ENCODE assay signal across 9 cellular contexts in the genomic region with DNA sequence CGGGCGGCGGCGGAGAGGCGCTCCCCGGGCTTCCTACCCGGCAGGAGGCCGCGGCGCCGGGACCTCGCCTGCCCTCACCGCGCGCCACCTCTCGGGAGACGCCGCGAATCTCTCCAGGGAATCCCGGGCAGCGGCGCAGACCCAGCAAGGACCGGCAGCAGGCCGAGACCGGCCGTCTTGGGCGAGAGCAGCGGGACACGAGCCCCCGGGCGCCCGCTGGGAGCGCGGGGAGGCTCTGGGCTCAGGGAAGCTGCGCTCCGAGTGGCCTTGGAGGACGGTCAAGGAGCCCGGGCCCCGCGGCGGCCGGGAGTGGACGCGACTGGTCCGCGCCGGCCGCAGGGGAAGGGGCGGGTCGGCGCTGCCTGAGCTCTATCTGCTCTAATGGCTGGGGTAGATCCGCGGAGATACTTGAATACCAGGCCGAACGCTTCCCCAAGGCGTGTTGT. TPM values are rescaled to one million over a fixed set of nuclear protein-coding genes. Genes with fewer than 3 reads are reported as not detected.
DNase-seq lines count a peak whose midpoint lies in the region; ATAC-seq and TF ChIP-seq lines count a peak whose summit lies in the region.
"Had no signal": no experiment of that assay in that cellular context is flagged by ENCODE, and none has a peak within 500 bp of the region (broad histone marks: within the 10 kb centered on the region; RNA-seq: fewer than 3 reads in every experiment).

No MANE protein-coding gene starts in this region.

- peak; percentile 35 for ATAC-seq in HG02588 (IDR thresholded peaks at IDR 0.05; ENCODE audit: unreplicated experiment)
- no peak for ATAC-seq in GM21515 (IDR thresholded peaks at IDR 0.05; ENCODE audit: unreplicated experiment)
- ATAC-seq in HG03565 (IDR thresholded peaks at IDR 0.05; ENCODE audit: unreplicated experiment) = no peak

- H3K4me3 ChIP-seq in WI38 (ENCODE audit: low read depth, low read length) (peak overlapping the region; percentile 51), skeletal muscle tissue (ENCODE audit: low read length in 3 of 3) (peak overlapping the region; percentile 9 to 58 (median 56))

- H3K9me3 ChIP-seq in skeletal muscle tissue (ENCODE audit: control insufficient read depth in 3 of 3, low read length in 3 of 3) = no peaks in the 10 kb centered on the region

- no peak for TF ChIP-seq CTCF in GM13977 (IDR thresholded peaks at IDR 0.05; ENCODE audit: extremely low read depth, insufficient read depth, missing control alignments)
- no peak for TF ChIP-seq CTCF in WI38 (IDR thresholded peaks at IDR 0.05; ENCODE audit: low read depth, low read length)

- peaks cover 2 to 6% (median 4%) of the 10 kb centered on the region in 3 donors for H3K4me1 ChIP-seq in skeletal muscle tissue (ENCODE audit: control insufficient read depth in 3 of 3, insufficient read depth in 3 of 3, low read length in 3 of 3)

- peak; percentile 49 for DNase-seq in GM13977 (ENCODE audit: low spot score)
- peak; percentile 5 for DNase-seq in hepatic stellate cell (ENCODE audit: low spot score)
- DNase-seq in effector CD4-positive, alpha-beta T cell = no peak

- H3K27me3 ChIP-seq in skeletal muscle tissue (ENCODE audit: control insufficient read depth in 3 of 3, insufficient read depth in 3 of 3, low read length in 3 of 3) = peaks cover 54 to 56% (median 55%) of the 10 kb centered on the region in 3 donors

- no peak overlapping the region for H3K27ac ChIP-seq in skeletal muscle tissue (ENCODE audit: low read depth, low read length)

- H3K9ac ChIP-seq in skeletal muscle tissue (ENCODE audit: low read depth in 1 of 3, low read length in 3 of 3) = peak overlapping the region in 2 of 3 donors; percentile 16 to 32

- H3K36me3 ChIP-seq in skeletal muscle tissue (ENCODE audit: control insufficient read depth in 3 of 3, insufficient read depth in 3 of 3, low read length in 3 of 3) = no peaks in the 10 kb centered on the region

- in situ Hi-C loops in GM13977 (cut with MboI; ENCODE audit: low pct_unique_long_range_greater_than_20kb, low sequenced_read_pairs, unreplicated experiment) = no loop called here

RNA-seq across cellular contexts. Expression of a gene that starts 14.7 kb away (rescaled TPM):
- not detected for total RNA-seq in skeletal muscle tissue
- total RNA-seq: T-helper 2 cell treated with Interferon-gamma antibody and Interleukin-4, amounts not matched to agents 100 ng/mL and 5 ng/mL, for 36 hours had no signal

RNA-seq across cellular contexts. Expression of a gene that starts 34.1 kb away (rescaled TPM):
- total RNA-seq in skeletal muscle tissue = not detected
- total RNA-seq: T-helper 2 cell treated with Interferon-gamma antibody and Interleukin-4, amounts not matched to agents 100 ng/mL and 5 ng/mL, for 36 hours had no signal

RNA-seq across cellular contexts. Expression of a gene that starts 34.6 kb away (rescaled TPM):
- total RNA-seq in skeletal muscle tissue = not detected
- total RNA-seq: T-helper 2 cell treated with Interferon-gamma antibody and Interleukin-4, amounts not matched to agents 100 ng/mL and 5 ng/mL, for 36 hours had no signal
